Comparison of ENCODE assay signal across 28 cellular contexts in genomic region chr11:120748485-120748814, GRCh38.
DNase-seq lines count a peak whose midpoint lies in the region; ATAC-seq, FAIRE-seq and TF ChIP-seq lines count a peak whose summit lies in the region.
"Had no signal": no experiment of that assay in that cellular context is flagged by ENCODE, and none has a peak within 500 bp of the region (broad histone marks: within the 10 kb centered on the region; RNA-seq: fewer than 3 reads in every experiment).

No MANE protein-coding gene starts in this region.

- H3K27ac ChIP-seq in GM23338 (ENCODE audit: low read depth): no peak overlapping the region
- H3K27ac ChIP-seq: epithelial cell of prostate, lower lobe of right lung, neural progenitor cell, sigmoid colon, stomach, transverse colon had no signal

- DNase-seq in COR-L47 (lab: John Stamatoyannopoulos, UW): peak; percentile 52
- DNase-seq in GM23338 (ENCODE audit: low spot score): no peak
- DNase-seq in NCI-H446 treated with DMSO at 0.1 percent for 48 hours (lab: John Stamatoyannopoulos, UW): peak; percentile 92
- no peak for DNase-seq in bronchial epithelial cell (ENCODE audit: low read depth)
- DNase-seq in epidermal melanocyte (ENCODE audit: insufficient read length, low spot score): no peak
- no peak for DNase-seq in activated CD4-positive, alpha-beta T cell treated with anti-CD3 and anti-CD28 coated beads, Interleukin-2, amount 50 U/mL, for 4 hours
- DNase-seq: activated B cell treated with CpG ODN at 0.5 μM for 24 hours; activated CD4-positive, alpha-beta T cell treated with anti-CD3 and anti-CD28 coated beads, Interleukin-2, amount 50 U/mL, for 48 hours; activated effector memory CD4-positive, alpha-beta T cell treated with Interleukin-2 at 50 U/mL for 16 hours; activated naive CD8-positive, alpha-beta T cell treated with anti-CD3 and anti-CD28 coated beads for 36 hours; CD8-positive, alpha-beta memory T cell; DND-41; GOT3; head of caudate nucleus; kidney glomerular epithelial cell; lower lobe of right lung; NCI-H2081 treated with DMSO at 0.1 percent for 48 hours; sigmoid colon; stimulated activated CD4-positive, alpha-beta T cell treated with anti-CD3 and anti-CD28 coated beads, Interleukin-15, amount 100 ng/mL, for 24 hours; stomach; T-helper 9 cell; transverse colon had no signal

- TF ChIP-seq CTCF in GM23338 (conservative IDR thresholded peaks at IDR 0.05; ENCODE audit: low read depth in 2 of 2): no peak
- no peak for TF ChIP-seq CTCF in bronchial epithelial cell (IDR thresholded peaks at IDR 0.05; ENCODE audit: insufficient read depth, low read length, severe bottlenecking)

- H3K4me1 ChIP-seq in GM23338 (ENCODE audit: insufficient read depth): peaks cover 16% of the 10 kb centered on the region
- H3K4me1 ChIP-seq: lower lobe of right lung, stomach, transverse colon had no signal

- H3K4me2 ChIP-seq in GM23338: no peak overlapping the region
- H3K4me2 ChIP-seq: neural progenitor cell had no signal

- peaks cover 26% of the 10 kb centered on the region for H3K4me1 Mint-ChIP-seq in GM23338
- H3K4me1 Mint-ChIP-seq: activated B cell treated with CpG ODN at 0.5 μM for 24 hours; activated naive CD8-positive, alpha-beta T cell treated with anti-CD3 and anti-CD28 coated beads for 36 hours; CD8-positive, alpha-beta memory T cell had no signal

- no peak overlapping the region for H3K27ac Mint-ChIP-seq in GM23338
- H3K27ac Mint-ChIP-seq: activated B cell treated with CpG ODN at 0.5 μM for 24 hours; activated naive CD8-positive, alpha-beta T cell treated with anti-CD3 and anti-CD28 coated beads for 36 hours; CD8-positive, alpha-beta memory T cell; neural progenitor cell; progenitor cell of endocrine pancreas had no signal

- H2AFZ ChIP-seq in GM23338: no peak overlapping the region
- H2AFZ ChIP-seq: neural progenitor cell had no signal

- H4K20me1 ChIP-seq in GM23338 (replicated peaks; ENCODE audit: insufficient read depth): no peaks in the 10 kb centered on the region

- H3K27me3 Mint-ChIP-seq in GM23338 (ENCODE audit: insufficient read depth, low read depth, poor library complexity): peaks cover 9% of the 10 kb centered on the region

- H3K36me3 Mint-ChIP-seq in GM23338 (ENCODE audit: low read depth): no peaks in the 10 kb centered on the region
- H3K36me3 Mint-ChIP-seq: activated naive CD8-positive, alpha-beta T cell treated with anti-CD3 and anti-CD28 coated beads for 36 hours; CD8-positive, alpha-beta memory T cell; neural progenitor cell had no signal

- no peak overlapping the region for H3K4me3 Mint-ChIP-seq in GM23338
- H3K4me3 Mint-ChIP-seq: activated B cell treated with CpG ODN at 0.5 μM for 24 hours; activated naive CD8-positive, alpha-beta T cell treated with anti-CD3 and anti-CD28 coated beads for 36 hours; CD8-positive, alpha-beta memory T cell; neural progenitor cell had no signal

- no peaks in the 10 kb centered on the region for H3K27me3 ChIP-seq in GM23338 (ENCODE audit: insufficient read depth)
- no peaks in the 10 kb centered on the region for H3K27me3 ChIP-seq in bronchial epithelial cell (ENCODE audit: control insufficient read depth, insufficient read depth, low read length)
- H3K27me3 ChIP-seq: neural progenitor cell, sigmoid colon had no signal

- peak; percentile 89 for FAIRE-seq in bronchial epithelial cell (lab: Jason Lieb, UNC)
- FAIRE-seq: astrocyte, GM12878 had no signal

- H3K4me3 ChIP-seq in GM23338 (no peak overlapping the region), bronchial epithelial cell (ENCODE audit: low read depth, low read length) (no peak overlapping the region)
- H3K4me3 ChIP-seq: GM12878, lower lobe of right lung, neural progenitor cell, sigmoid colon, stomach, transverse colon had no signal

- no peaks in the 10 kb centered on the region for H3K79me2 ChIP-seq in GM23338 (replicated peaks; ENCODE audit: insufficient read depth)

- H3K9me2 ChIP-seq in GM23338 (ENCODE audit: insufficient read depth): peaks cover 4% of the 10 kb centered on the region; the same call in 1 of the 2 replicates

- no peaks in the 10 kb centered on the region for H3F3A ChIP-seq in GM23338 (replicated peaks; ENCODE audit: low read depth)

- H3K9me3 Mint-ChIP-seq in GM23338: no peaks in the 10 kb centered on the region; the same call in 2 of the 3 replicates
- H3K9me3 Mint-ChIP-seq: activated B cell treated with CpG ODN at 0.5 μM for 24 hours; activated naive CD8-positive, alpha-beta T cell treated with anti-CD3 and anti-CD28 coated beads for 36 hours; CD8-positive, alpha-beta memory T cell; neural progenitor cell had no signal

- peak; percentile 33 for ATAC-seq in GM23338
- no peak for ATAC-seq in HG03571 (IDR thresholded peaks at IDR 0.05; ENCODE audit: unreplicated experiment)
- ATAC-seq: GM12878, lower lobe of right lung had no signal

- H3K36me3 ChIP-seq in GM23338 (ENCODE audit: insufficient read depth) (no peaks in the 10 kb centered on the region), bronchial epithelial cell (ENCODE audit: control insufficient read depth, insufficient read depth, low read length) (no peaks in the 10 kb centered on the region)
- H3K36me3 ChIP-seq: lower lobe of right lung, neural progenitor cell, sigmoid colon, stomach, transverse colon had no signal

TF ChIP-seq in GM23338, 12 proteins besides CTCF, POLR2A, EP300 and RAD21 (continues in another document):
- TF ChIP-seq ZNF114 (CRISPR knock-in tag; IDR thresholded peaks at IDR 0.05): no peak
- TF ChIP-seq POLR2AphosphoS5 (IDR thresholded peaks at IDR 0.05; ENCODE audit: low read depth): no peak
- no peak for TF ChIP-seq JUNB (IDR thresholded peaks at IDR 0.05; ENCODE audit: unreplicated experiment)
- TF ChIP-seq ETS1 (IDR thresholded peaks at IDR 0.05): no peak
- TF ChIP-seq STAT1 (IDR thresholded peaks at IDR 0.05; ENCODE audit: unreplicated experiment): no peak
- TF ChIP-seq ZNF462 (CRISPR knock-in tag; IDR thresholded peaks at IDR 0.05): no peak

Comparison
In these comparisons a context has a peak if more than half of its experiments do, and no peak if none do; other contexts are left out.
1. DNase-seq: peak in COR-L47 (single experiment) and NCI-H446 treated with DMSO at 0.1 percent for 48 hours (single experiment); none in GM23338 (single experiment), bronchial epithelial cell (single experiment), epidermal melanocyte (single experiment) and activated CD4-positive, alpha-beta T cell treated with anti-CD3 and anti-CD28 coated beads, Interleukin-2, amount 50 U/mL, for 4 hours (0 of 2).